Comparison of ENCODE assay signal across 40 cellular contexts in genomic region chr1:202677433-202677832, GRCh38. TPM values are rescaled to one million over a fixed set of nuclear protein-coding genes. Genes with fewer than 3 reads are reported as not detected.
"Had no signal": no experiment of that assay in that cellular context is flagged by ENCODE, and none has a peak within 500 bp of the region (broad histone marks: within the 10 kb centered on the region; RNA-seq: fewer than 3 reads in every experiment).

No MANE protein-coding gene starts in this region.

- H3K4me3 Mint-ChIP-seq: activated naive CD4-positive, alpha-beta T cell treated with anti-CD3 and anti-CD28 coated beads for 36 hours; activated naive CD4-positive, alpha-beta T cell treated with anti-CD3 and anti-CD28 coated beads, Interleukin-2, amount 50 U/mL, for 24 hours; activated naive CD8-positive, alpha-beta T cell; activated naive CD8-positive, alpha-beta T cell treated with anti-CD3 and anti-CD28 coated beads for 36 hours; activated naive CD8-positive, alpha-beta T cell treated with anti-CD3 and anti-CD28 coated beads, Interleukin-2, amount 10 ng/mL, durations not matched to agents 7 days and 5 days; activated naive CD8-positive, alpha-beta T cell treated with anti-CD3 and anti-CD28 coated beads, Interleukin-2, amount 50 U/mL, for 24 hours; activated T-cell treated with anti-CD3 and anti-CD28 coated beads, Interleukin-2, amount 50 U/mL, for 24 hours; activated T-cell treated with anti-CD3 and anti-CD28 coated beads, Interleukin-2, amount 50 U/mL, for 4 hours; activated T-cell treated with anti-CD3 and anti-CD28 coated beads, Interleukin-2, amount 50 U/mL, for 72 hours; activated T-helper 1 cell treated with anti-CD3 and anti-CD28 coated beads, Interleukin-12 subunit alpha, Interleukin-12 subunit beta, Interleukin-2, Interleukin-4 antibody, amounts not matched to agents 30 ng/mL and 10 ng/mL and 1 ng/mL, durations not matched to agents 14 hours and 24 hours and 36 hours; activated T-helper 17 cell treated with anti-CD3 and anti-CD28 coated beads, Interleukin-2, amount 50 U/mL, for 72 hours; brain; central memory CD8-positive, alpha-beta T cell had no signal

- H3K27ac ChIP-seq: adrenal gland, ascending aorta, body of pancreas, brain microvascular endothelial cell, breast epithelium, cardiac muscle cell had no signal

- H3K27ac Mint-ChIP-seq: activated naive CD4-positive, alpha-beta T cell treated with anti-CD3 and anti-CD28 coated beads for 36 hours; activated naive CD4-positive, alpha-beta T cell treated with anti-CD3 and anti-CD28 coated beads, Interleukin-2, amount 50 U/mL, for 24 hours; activated naive CD4-positive, alpha-beta T cell treated with anti-CD3 and anti-CD28 coated beads, Interleukin-2, amount 50 U/mL, for 72 hours; activated naive CD8-positive, alpha-beta T cell; activated naive CD8-positive, alpha-beta T cell treated with anti-CD3 and anti-CD28 coated beads for 36 hours; activated naive CD8-positive, alpha-beta T cell treated with anti-CD3 and anti-CD28 coated beads, Interleukin-2, amount 10 ng/mL, durations not matched to agents 7 days and 5 days; activated naive CD8-positive, alpha-beta T cell treated with anti-CD3 and anti-CD28 coated beads, Interleukin-2, amount 50 U/mL, for 24 hours; activated T-cell treated with anti-CD3 and anti-CD28 coated beads, Interleukin-2, amount 50 U/mL, for 24 hours; activated T-cell treated with anti-CD3 and anti-CD28 coated beads, Interleukin-2, amount 50 U/mL, for 72 hours; activated T-helper 1 cell treated with anti-CD3 and anti-CD28 coated beads, Interleukin-12 subunit alpha, Interleukin-12 subunit beta, Interleukin-2, Interleukin-4 antibody, amounts not matched to agents 30 ng/mL and 10 ng/mL and 1 ng/mL, durations not matched to agents 14 hours and 24 hours and 36 hours; activated T-helper 17 cell treated with anti-CD3 and anti-CD28 coated beads, Interleukin-2, amount 50 U/mL, for 72 hours; activated T-helper 2 cell treated with anti-CD3 and anti-CD28 coated beads, Interferon-gamma antibody, Interleukin-2, Interleukin-4, amounts not matched to agents 10 μg/mL and 5 μg/mL and 100 μg/mL, durations not matched to agents 14 hours and 24 hours and 36 hours; brain had no signal

- DNase-seq: activated effector memory CD4-positive, alpha-beta T cell treated with anti-CD3 and anti-CD28 coated beads, Interleukin-2, amount 50 U/mL, for 16 hours; activated effector memory CD4-positive, alpha-beta T cell treated with Interleukin-2 at 50 U/mL for 16 hours; activated gamma-delta T cell; activated gamma-delta T cell treated with Interleukin-2 at 50 U/mL for 16 hours; activated naive CD4-positive, alpha-beta T cell treated with anti-CD3 and anti-CD28 coated beads for 36 hours; activated naive CD4-positive, alpha-beta T cell treated with anti-CD3 and anti-CD28 coated beads, Interleukin-2, amount 50 U/mL, for 16 hours; activated naive CD4-positive, alpha-beta T cell treated with Interleukin-2 at 50 U/mL for 16 hours; activated naive CD8-positive, alpha-beta T cell treated with anti-CD3 and anti-CD28 coated beads for 36 hours; activated naive CD8-positive, alpha-beta T cell treated with anti-CD3 and anti-CD28 coated beads, Interleukin-2, amount 10 ng/mL, durations not matched to agents 7 days and 5 days; activated naive CD8-positive, alpha-beta T cell treated with anti-CD3 and anti-CD28 coated beads, Interleukin-2, amount 50 U/mL, for 24 hours; activated T-cell treated with anti-CD3 and anti-CD28 coated beads for 4 hours; activated T-cell treated with anti-CD3 and anti-CD28 coated beads, Interleukin-2, amount 50 U/mL, for 1 hour; activated T-cell treated with anti-CD3 and anti-CD28 coated beads, Interleukin-2, amount 50 U/mL, for 24 hours; activated T-cell treated with anti-CD3 and anti-CD28 coated beads, Interleukin-2, amount 50 U/mL, for 4 hours; activated T-cell treated with anti-CD3 and anti-CD28 coated beads, Interleukin-2, amount 50 U/mL, for 48 hours; activated T-cell treated with anti-CD3 and anti-CD28 coated beads, Interleukin-2, amount 50 U/mL, for 72 hours; adrenal gland; amniotic stem cell; amygdala; anterior cingulate cortex; aorta; body of pancreas; brain microvascular endothelial cell; caudate nucleus; central memory CD4-positive, alpha-beta T cell; cerebellar nuclear complex had no signal

- H3K4me1 Mint-ChIP-seq: activated naive CD4-positive, alpha-beta T cell treated with anti-CD3 and anti-CD28 coated beads, Interleukin-2, amount 50 U/mL, for 24 hours; activated naive CD8-positive, alpha-beta T cell treated with anti-CD3 and anti-CD28 coated beads for 36 hours; activated naive CD8-positive, alpha-beta T cell treated with anti-CD3 and anti-CD28 coated beads, Interleukin-2, amount 50 U/mL, for 24 hours; activated T-helper 17 cell treated with anti-CD3 and anti-CD28 coated beads, Interleukin-2, amount 50 U/mL, for 72 hours had no signal

- H3K27me3 ChIP-seq: ascending aorta, body of pancreas, cardiac muscle cell had no signal

- ATAC-seq: activated naive CD4-positive, alpha-beta T cell treated with anti-CD3 and anti-CD28 coated beads, Interleukin-2, amount 50 U/mL, for 72 hours; activated naive CD8-positive, alpha-beta T cell treated with anti-CD3 and anti-CD28 coated beads, Interleukin-2, amount 50 U/mL, for 24 hours; activated T-cell treated with anti-CD3 and anti-CD28 coated beads, Interleukin-2, amount 50 U/mL, for 4 hours; activated T-cell treated with anti-CD3 and anti-CD28 coated beads, Interleukin-2, amount 50 U/mL, for 72 hours; activated T-helper 17 cell treated with anti-CD3 and anti-CD28 coated beads, Interleukin-2, amount 50 U/mL, for 72 hours; body of pancreas had no signal

- FAIRE-seq: astrocyte, bronchial epithelial cell had no signal

- H3K4me1 ChIP-seq: adrenal gland, ascending aorta, body of pancreas, breast epithelium had no signal

- H3K9me3 ChIP-seq: adrenal gland, ascending aorta, body of pancreas had no signal

- H3K36me3 Mint-ChIP-seq: activated naive CD8-positive, alpha-beta T cell treated with anti-CD3 and anti-CD28 coated beads, Interleukin-2, amount 10 ng/mL, durations not matched to agents 7 days and 5 days; brain had no signal

- H3K4me3 ChIP-seq: adrenal gland, ascending aorta, body of pancreas, breast epithelium, cardiac muscle cell had no signal

- H3K9me3 Mint-ChIP-seq: activated T-helper 1 cell treated with anti-CD3 and anti-CD28 coated beads, Interleukin-12 subunit alpha, Interleukin-12 subunit beta, Interleukin-2, Interleukin-4 antibody, amounts not matched to agents 30 ng/mL and 10 ng/mL and 1 ng/mL, durations not matched to agents 14 hours and 24 hours and 36 hours had no signal

- H3K36me3 ChIP-seq: adrenal gland, ascending aorta, brain microvascular endothelial cell, breast epithelium, cardiac muscle cell had no signal

RNA-seq across cellular contexts. Expression of gene SYT2, which starts 32.8 kb away (rescaled TPM):
- total RNA-seq: activated naive CD4-positive, alpha-beta T cell treated with anti-CD3 and anti-CD28 coated beads for 36 hours; activated naive CD4-positive, alpha-beta T cell treated with anti-CD3 and anti-CD28 coated beads, Interleukin-2, amount 50 U/mL, for 72 hours; activated naive CD8-positive, alpha-beta T cell treated with anti-CD3 and anti-CD28 coated beads for 36 hours; activated naive CD8-positive, alpha-beta T cell treated with anti-CD3 and anti-CD28 coated beads, Interleukin-2, amount 10 ng/mL, durations not matched to agents 7 days and 5 days; activated T-cell treated with anti-CD3 and anti-CD28 coated beads, Interleukin-2, amount 50 U/mL, for 4 hours; activated T-helper 1 cell treated with anti-CD3 and anti-CD28 coated beads, Interleukin-12 subunit alpha, Interleukin-12 subunit beta, Interleukin-2, Interleukin-4 antibody, amounts not matched to agents 30 ng/mL and 10 ng/mL and 1 ng/mL, durations not matched to agents 14 hours and 24 hours and 36 hours; activated T-helper 2 cell treated with anti-CD3 and anti-CD28 coated beads, Interferon-gamma antibody, Interleukin-2, Interleukin-4, amounts not matched to agents 10 μg/mL and 5 μg/mL and 100 μg/mL, durations not matched to agents 14 hours and 24 hours and 36 hours; ascending aorta; body of pancreas; cardiac septum had no signal
